Comparison of ENCODE assay signal across 1 cellular context in genomic region chrX:153816821-153817220, GRCh38.
TF ChIP-seq lines count a peak whose summit lies in the region.

No MANE protein-coding gene starts in this region.

TF ChIP-seq in WTC11, 78 proteins besides CTCF, POLR2A, EP300 and RAD21 (continued from another document):
- TF ChIP-seq ZNF512 (CRISPR knock-in tag; IDR thresholded peaks at IDR 0.05; ENCODE audit: borderline replicate concordance), result no peak
- no peak for TF ChIP-seq E2F4 (CRISPR knock-in tag; IDR thresholded peaks at IDR 0.05; ENCODE audit: borderline replicate concordance, low read depth)
- TF ChIP-seq SMAD4 (CRISPR knock-in tag; IDR thresholded peaks at IDR 0.05), result no peak
- TF ChIP-seq NR1H2 (CRISPR knock-in tag; IDR thresholded peaks at IDR 0.05), result no peak
